ENCODE assay signal across 15 cellular contexts in genomic region chr1:45718289-45718688, GRCh38. TPM values are rescaled to one million over a fixed set of nuclear protein-coding genes. Genes with fewer than 3 reads are reported as not detected.
DNase-seq lines count a peak whose midpoint lies in the region; ATAC-seq and TF ChIP-seq lines count a peak whose summit lies in the region.
"Had no signal": no experiment of that assay in that cellular context is flagged by ENCODE, and none has a peak within 500 bp of the region (broad histone marks: within the 10 kb centered on the region; RNA-seq: fewer than 3 reads in every experiment).

No MANE protein-coding gene starts in this region.

- H3K36me3 ChIP-seq in upper lobe of right lung = peaks cover 12% of the 10 kb centered on the region
- H3K36me3 ChIP-seq: HAP-1 had no signal

- peak; percentile 31 for ATAC-seq in upper lobe of right lung
- ATAC-seq: A549 had no signal

- TF ChIP-seq CTCF in upper lobe of right lung (IDR thresholded peaks at IDR 0.05) = no peak

- no peak overlapping the region for H3K27ac ChIP-seq in upper lobe of right lung
- H3K27ac ChIP-seq: 22Rv1, A549, BLaER1, HL-60, KMS-11 had no signal

- H3K4me3 ChIP-seq in upper lobe of right lung = no peak overlapping the region
- H3K4me3 ChIP-seq: A549, BLaER1, HAP-1 had no signal

- H3K4me1 ChIP-seq in upper lobe of right lung = no peaks in the 10 kb centered on the region
- H3K4me1 ChIP-seq: A549, HAP-1 had no signal

- no peaks in the 10 kb centered on the region for H3K9me3 ChIP-seq in upper lobe of right lung
- H3K9me3 ChIP-seq: A549, BLaER1, HAP-1 had no signal

- intact Hi-C loops in upper lobe of right lung (cut with DNase I) = no loop called here

- peak; percentile 12 for DNase-seq in DMS53 (lab: John Stamatoyannopoulos, UW)
- DNase-seq in DMS53 treated with DMSO at 0.1 percent for 48 hours (lab: John Stamatoyannopoulos, UW; ENCODE audit: unreplicated experiment) = no peak
- DNase-seq in cerebellum (ENCODE audit: low spot score) = peak; percentile 78
- DNase-seq in upper lobe of right lung = no peak
- no peak for DNase-seq in inferior parietal cortex (ENCODE audit: extremely low spot score)
- no peak for DNase-seq in AML-193 (lab: John Stamatoyannopoulos, UW)
- no peak for DNase-seq in epidermal melanocyte (ENCODE audit: insufficient read length, low spot score)
- DNase-seq: CD4-positive, alpha-beta memory T cell; GDM1 had no signal

- H3K27me3 ChIP-seq in upper lobe of right lung = no peaks in the 10 kb centered on the region
- H3K27me3 ChIP-seq: BLaER1 had no signal

RNA-seq across cellular contexts. Expression of gene TMEM69, which starts 30.3 kb away (rescaled TPM):
- total RNA-seq in cerebellum (19.8 TPM), upper lobe of right lung (15.5 TPM)

RNA-seq across cellular contexts. Expression of gene GPBP1L1, which starts 32.0 kb away (rescaled TPM):
- total RNA-seq in cerebellum (71.7 TPM), upper lobe of right lung (137 TPM)

RNA-seq across cellular contexts. Expression of gene IPP, which starts 32.2 kb away (rescaled TPM):
- total RNA-seq in cerebellum = 9.4 TPM
- total RNA-seq in upper lobe of right lung = 16.1 TPM

Comparison
In these comparisons a context has a peak if more than half of its experiments do, and no peak if none do; other contexts are left out.
1. DNase-seq: peak in DMS53 (single experiment) and cerebellum (single experiment); none in DMS53 treated with DMSO at 0.1 percent for 48 hours (single experiment), upper lobe of right lung (single experiment), inferior parietal cortex (single experiment), AML-193 (0 of 2) and epidermal melanocyte (single experiment).